ENCODE assay signal across 11 cellular contexts in genomic region chr22:19761500-19762314, GRCh38. TPM values are rescaled to one million over a fixed set of nuclear protein-coding genes. Genes with fewer than 3 reads are reported as not detected.
DNase-seq lines count a peak whose midpoint lies in the region; ATAC-seq and TF ChIP-seq lines count a peak whose summit lies in the region.
"Had no signal": no experiment of that assay in that cellular context is flagged by ENCODE, and none has a peak within 500 bp of the region (broad histone marks: within the 10 kb centered on the region; RNA-seq: fewer than 3 reads in every experiment).

No MANE protein-coding gene starts in this region.

- peaks cover 58% of the 10 kb centered on the region for H3K27me3 Mint-ChIP-seq in activated T-cell treated with anti-CD3 and anti-CD28 coated beads, Interleukin-2, amount 50 U/mL, for 4 hours (ENCODE audit: low read depth)

- TF ChIP-seq POLR2A in stomach (IDR thresholded peaks at IDR 0.05): no peak
- no peak for TF ChIP-seq POLR2A in testis (IDR thresholded peaks at IDR 0.05)

- H3K9me3 Mint-ChIP-seq in activated T-cell treated with anti-CD3 and anti-CD28 coated beads, Interleukin-2, amount 50 U/mL, for 4 hours: no peaks in the 10 kb centered on the region

- TF ChIP-seq EP300 in stomach (IDR thresholded peaks at IDR 0.05): no peak

- H3K27ac ChIP-seq in SJSA1 (no peak overlapping the region), stomach (no peak overlapping the region), testis (no peak overlapping the region)

- peak overlapping the region; percentile 63 for H3K4me3 Mint-ChIP-seq in activated T-cell treated with anti-CD3 and anti-CD28 coated beads, Interleukin-2, amount 50 U/mL, for 4 hours

- H3K27me3 ChIP-seq in SJSA1 (replicated peaks) (peaks cover 16% of the 10 kb centered on the region), iPS-15b (ENCODE audit: control insufficient read depth, insufficient read depth, low read length) (peaks cover 89% of the 10 kb centered on the region), stomach (peaks cover 38 to 95% (median 93%) of the 10 kb centered on the region in 3 donors), testis (no peaks in the 10 kb centered on the region)

- H3K4me1 ChIP-seq in SJSA1 (replicated peaks): peaks cover 5% of the 10 kb centered on the region; the same call in 1 of the 2 replicates
- H3K4me1 ChIP-seq in iPS-15b (ENCODE audit: control insufficient read depth, insufficient read depth, low read length): peaks cover 7% of the 10 kb centered on the region
- H3K4me1 ChIP-seq in stomach: peaks cover 24 to 57% (median 46%) of the 10 kb centered on the region in 4 donors
- H3K4me1 ChIP-seq in testis: peaks cover under 1% of the 10 kb centered on the region

- H3K4me1 Mint-ChIP-seq in activated T-cell treated with anti-CD3 and anti-CD28 coated beads, Interleukin-2, amount 50 U/mL, for 4 hours (ENCODE audit: low read depth): peaks cover 26% of the 10 kb centered on the region

- DNase-seq in activated T-cell treated with anti-CD3 and anti-CD28 coated beads, Interleukin-2, amount 50 U/mL, for 4 hours: no peak
- DNase-seq in activated T-cell treated with anti-CD3 and anti-CD28 coated beads for 4 hours (no peak), SJSA1 (ENCODE audit: low read depth in 1 of 2, low spot score in 2 of 2) (peak in 1 of 2 experiments; percentile 23), stomach (no peak), testis (no peak)
- DNase-seq: AML-193, MM.1S had no signal

- no peak for TF ChIP-seq CTCF in stomach (IDR thresholded peaks at IDR 0.05)
- no peak for TF ChIP-seq CTCF in testis (IDR thresholded peaks at IDR 0.05)

- intact Hi-C loops in stomach (cut with DNase I; ENCODE audit: low total_unique reads): no loop called here
- intact Hi-C loops in testis (cut with DNase I; ENCODE audit: low total_unique reads): no loop called here

- H3K9me3 ChIP-seq in SJSA1 (replicated peaks) (no peaks in the 10 kb centered on the region), iPS-15b (ENCODE audit: control insufficient read depth, insufficient read depth, low read length) (no peaks in the 10 kb centered on the region), stomach (no peaks in the 10 kb centered on the region), testis (no peaks in the 10 kb centered on the region)

- no peak for ATAC-seq in activated T-cell treated with anti-CD3 and anti-CD28 coated beads, Interleukin-2, amount 50 U/mL, for 4 hours
- ATAC-seq in HG02840 (IDR thresholded peaks at IDR 0.05; ENCODE audit: low FRiP score, unreplicated experiment): no peak
- no peak for ATAC-seq in GM21381 (IDR thresholded peaks at IDR 0.05; ENCODE audit: unreplicated experiment)

- no peaks in the 10 kb centered on the region for H3K36me3 ChIP-seq in SJSA1
- peaks cover 2% of the 10 kb centered on the region for H3K36me3 ChIP-seq in iPS-15b (ENCODE audit: control insufficient read depth, insufficient read depth, low read length)
- no peaks in the 10 kb centered on the region for H3K36me3 ChIP-seq in stomach
- no peaks in the 10 kb centered on the region for H3K36me3 ChIP-seq in testis (ENCODE audit: low read depth, missing control alignments)

- 41 to 65% (median 52%) methylated on average over 18 to 55 of the region's 55 CpGs for WGBS in stomach, 5 donors
- WGBS in testis, 2 donors: 46 to 80% methylated on average over 20 to 55 of the region's 55 CpGs

- H3K4me3 ChIP-seq in SJSA1: peak overlapping the region; percentile 41
- H3K4me3 ChIP-seq in iPS-15b (ENCODE audit: low read depth, low read length): peak overlapping the region; percentile 4
- H3K4me3 ChIP-seq in stomach: peak overlapping the region; percentile 12 to 42 (median 31)
- H3K4me3 ChIP-seq in testis: peak overlapping the region in 1 of 2 donors; percentile 24

- H3K9ac ChIP-seq in iPS-15b (ENCODE audit: low read depth, low read length): no peak overlapping the region

- no peaks in the 10 kb centered on the region for H3K36me3 Mint-ChIP-seq in activated T-cell treated with anti-CD3 and anti-CD28 coated beads, Interleukin-2, amount 50 U/mL, for 4 hours (ENCODE audit: insufficient read depth)

RNA-seq across cellular contexts. Expression of gene TBX1, which starts 1.1 kb away (rescaled TPM):
- not detected for total RNA-seq in activated T-cell treated with anti-CD3 and anti-CD28 coated beads, Interleukin-2, amount 50 U/mL, for 4 hours
- total RNA-seq in SJSA1 (2014; rRNA removed; shearing (Covaris generic)): 0.31 and 0.61 TPM in 2 replicates
- total RNA-seq in stomach (under 1 TPM in 2 of 5 donors, not detected in 3; 0.43 to 0.73 TPM), testis (10 to 100 TPM; 23.3 to 43.4 TPM)
- polyA plus RNA-seq in stomach (1 to 10 TPM in 1 of 3 donors, under 1 TPM in 1, not detected in 1; 0.62 to 1.1 TPM), testis (ENCODE audit: insufficient read depth, low read depth, low replicate concordance) (18.1 TPM)
- total RNA-seq: epithelial cell of proximal tubule had no signal

RNA-seq across cellular contexts. Expression of gene GP1BB, which starts 38.4 kb away (rescaled TPM):
- total RNA-seq in activated T-cell treated with anti-CD3 and anti-CD28 coated beads, Interleukin-2, amount 50 U/mL, for 4 hours: under 1 TPM in 2 of 3 donors, not detected in 1; 0.25 to 0.37 TPM
- 0.53 and 4.9 TPM in 2 replicates for total RNA-seq in SJSA1 (2014; rRNA removed; shearing (Covaris generic))
- 10 to 100 TPM in 1 of 5 donors, 1 to 10 TPM in 2, not detected in 2; 2.4 to 27.8 (median 9.3) TPM for total RNA-seq in stomach
- polyA plus RNA-seq in stomach: 10 to 100 TPM in 1 of 3 donors, 1 to 10 TPM in 2; 5.5 to 12.4 (median 8.0) TPM
- 10 to 100 TPM; 28.0 to 65.1 TPM for total RNA-seq in testis
- polyA plus RNA-seq in testis (ENCODE audit: insufficient read depth, low read depth, low replicate concordance): not detected

RNA-seq across cellular contexts. Expression of gene SEPTIN5, which starts 47.4 kb away (rescaled TPM):
- 1 to 10 TPM in 2 of 3 donors, under 1 TPM in 1; 0.38 to 1.3 (median 1.1) TPM for total RNA-seq in activated T-cell treated with anti-CD3 and anti-CD28 coated beads, Interleukin-2, amount 50 U/mL, for 4 hours
- 8.8 and 13.3 TPM in 2 replicates for total RNA-seq in SJSA1 (2014; rRNA removed; shearing (Covaris generic))
- total RNA-seq in stomach: 10 to 100 TPM in 3 of 5 donors, 1 to 10 TPM in 2; 1.2 to 38.8 (median 13.9) TPM
- 10 to 100 TPM in 2 of 3 donors, 1 to 10 TPM in 1; 8.2 to 16.0 (median 11.1) TPM for polyA plus RNA-seq in stomach
- 10 to 100 TPM; 68.9 to 89.3 TPM for total RNA-seq in testis
- 33.9 TPM for polyA plus RNA-seq in testis (ENCODE audit: insufficient read depth, low read depth, low replicate concordance)

Comparison
In these comparisons a context has a peak if more than half of its experiments do, and no peak if none do; other contexts are left out.
1. RNA of gene TBX1, which starts 1.1 kb away (total RNA-seq): 23.3 to 43.4 TPM in testis; 0.31 to 0.61 TPM in SJSA1, not detected in activated T-cell treated with anti-CD3 and anti-CD28 coated beads, Interleukin-2, amount 50 U/mL, for 4 hours and 0.43 to 0.73 TPM in stomach; every median in the first group is over 10 times any median in the second.